1 cellular context compared by ENCODE assay signal in the genomic region with DNA sequence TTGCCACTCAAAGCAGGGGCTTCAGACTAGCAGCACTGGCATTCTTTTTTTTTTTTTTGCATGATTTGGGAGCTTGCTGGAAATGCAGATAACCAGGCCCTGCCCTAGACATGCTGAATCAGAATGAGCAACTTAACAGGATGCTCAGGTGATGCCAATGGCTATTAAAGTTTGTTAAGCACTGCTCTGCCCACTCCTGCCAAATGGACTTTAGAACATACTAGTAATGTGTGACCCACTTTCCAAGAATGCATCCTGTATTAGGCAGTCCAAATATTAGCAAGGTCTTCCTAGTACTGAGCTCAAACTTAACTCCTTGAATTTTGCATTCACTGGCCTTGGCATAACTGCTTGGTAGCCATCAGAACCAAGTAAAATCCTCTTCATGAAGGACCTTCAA.
TF ChIP-seq lines count a peak whose summit lies in the region.

No MANE protein-coding gene starts in this region.

TF ChIP-seq in GM12878, 131 proteins besides CTCF, POLR2A, EP300 and RAD21:
- no peak for TF ChIP-seq RCOR1 (conservative IDR thresholded peaks at IDR 0.05; ENCODE audit: low read depth, low read length)
